ENCODE assay signal across 10 cellular contexts in genomic region chr11:60389279-60389910, GRCh38.
DNase-seq lines count a peak whose midpoint lies in the region; ATAC-seq and TF ChIP-seq lines count a peak whose summit lies in the region.
"Had no signal": no experiment of that assay in that cellular context is flagged by ENCODE, and none has a peak within 500 bp of the region (broad histone marks: within the 10 kb centered on the region; RNA-seq: fewer than 3 reads in every experiment).

No MANE protein-coding gene starts in this region.

- no peaks in the 10 kb centered on the region for H3K36me3 Mint-ChIP-seq in activated naive CD4-positive, alpha-beta T cell treated with anti-CD3 and anti-CD28 coated beads, Interleukin-2, amount 10 ng/mL, durations not matched to agents 7 days and 5 days

- no peak for TF ChIP-seq CTCF in coronary artery (IDR thresholded peaks at IDR 0.05)

- no peak overlapping the region for H3K4me3 ChIP-seq in BLaER1
- H3K4me3 ChIP-seq in coronary artery, result no peak overlapping the region
- H3K4me3 ChIP-seq: body of pancreas had no signal

- H3K27me3 Mint-ChIP-seq in activated naive CD4-positive, alpha-beta T cell treated with anti-CD3 and anti-CD28 coated beads, Interleukin-2, amount 10 ng/mL, durations not matched to agents 7 days and 5 days, result peaks cover 3% of the 10 kb centered on the region

- H3K4me1 ChIP-seq in BLaER1, result peaks cover 11% of the 10 kb centered on the region; the same call in 1 of the 2 replicates
- H3K4me1 ChIP-seq: body of pancreas had no signal

- H3K4me1 Mint-ChIP-seq in activated naive CD4-positive, alpha-beta T cell treated with anti-CD3 and anti-CD28 coated beads, Interleukin-2, amount 10 ng/mL, durations not matched to agents 7 days and 5 days, result no peaks in the 10 kb centered on the region

- CTCF ChIA-PET in activated naive CD4-positive, alpha-beta T cell treated with anti-CD3 and anti-CD28 coated beads, Interleukin-2, amount 10 ng/mL, durations not matched to agents 7 days and 5 days (lab: Charles Lee), result no interaction called here

- H3K27ac Mint-ChIP-seq in activated naive CD4-positive, alpha-beta T cell treated with anti-CD3 and anti-CD28 coated beads, Interleukin-2, amount 10 ng/mL, durations not matched to agents 7 days and 5 days, result no peak overlapping the region
- H3K27ac Mint-ChIP-seq: T-helper 1 cell treated with Interleukin-12 subunit alpha and Interleukin-12 subunit beta and Interleukin-4 antibody, amounts not matched to agents 30 μg/mL and 1 μg/mL, for 36 hours had no signal

- H4K20me1 ChIP-seq in BLaER1, result no peaks in the 10 kb centered on the region

- H3K4me2 ChIP-seq in BLaER1, result peak overlapping the region; percentile 15

- H3K9me3 Mint-ChIP-seq in activated naive CD4-positive, alpha-beta T cell treated with anti-CD3 and anti-CD28 coated beads, Interleukin-2, amount 10 ng/mL, durations not matched to agents 7 days and 5 days, result no peaks in the 10 kb centered on the region
- H3K9me3 Mint-ChIP-seq: T-helper 1 cell treated with Interleukin-12 subunit alpha and Interleukin-12 subunit beta and Interleukin-4 antibody, amounts not matched to agents 30 μg/mL and 1 μg/mL, for 36 hours had no signal

- H3K27me3 ChIP-seq in BLaER1, result no peaks in the 10 kb centered on the region
- H3K27me3 ChIP-seq: body of pancreas had no signal

- no peak overlapping the region for H3K4me3 Mint-ChIP-seq in activated naive CD4-positive, alpha-beta T cell treated with anti-CD3 and anti-CD28 coated beads, Interleukin-2, amount 10 ng/mL, durations not matched to agents 7 days and 5 days
- H3K4me3 Mint-ChIP-seq: T-helper 1 cell treated with Interleukin-12 subunit alpha and Interleukin-12 subunit beta and Interleukin-4 antibody, amounts not matched to agents 30 μg/mL and 1 μg/mL, for 36 hours had no signal

- ATAC-seq in GM19372 (IDR thresholded peaks at IDR 0.05; ENCODE audit: low read depth, unreplicated experiment), result peak; percentile 95
- ATAC-seq in HG03066 (IDR thresholded peaks at IDR 0.05; ENCODE audit: low read depth, unreplicated experiment), result peak; percentile 80
- ATAC-seq: body of pancreas had no signal

- H3K27ac ChIP-seq in BLaER1 (no peak overlapping the region), coronary artery (peak overlapping the region in 1 of 2 donors; percentile 24)

- H3K9me3 ChIP-seq in BLaER1, result peaks cover 28% of the 10 kb centered on the region
- H3K9me3 ChIP-seq: body of pancreas had no signal

- no peak overlapping the region for H3K9ac ChIP-seq in BLaER1

- H3K36me3 ChIP-seq in BLaER1, result peaks cover 4% of the 10 kb centered on the region; the same call in 1 of the 2 replicates

- DNase-seq in SIG-M5 treated with dmso at 0.1 percent for 504 hours (lab: John Stamatoyannopoulos, UW; ENCODE audit: unreplicated experiment), result peak; percentile 96
- DNase-seq in activated naive CD4-positive, alpha-beta T cell treated with anti-CD3 and anti-CD28 coated beads, Interleukin-2, amount 10 ng/mL, durations not matched to agents 7 days and 5 days, result no peak
- no peak for DNase-seq in EL
- no peak for DNase-seq in UCSD-AML1 (lab: John Stamatoyannopoulos, UW; ENCODE audit: unreplicated experiment)
- DNase-seq in coronary artery (ENCODE audit: low spot score), result no peak
